ENCODE assay signal across 8 cellular contexts in the genomic region with DNA sequence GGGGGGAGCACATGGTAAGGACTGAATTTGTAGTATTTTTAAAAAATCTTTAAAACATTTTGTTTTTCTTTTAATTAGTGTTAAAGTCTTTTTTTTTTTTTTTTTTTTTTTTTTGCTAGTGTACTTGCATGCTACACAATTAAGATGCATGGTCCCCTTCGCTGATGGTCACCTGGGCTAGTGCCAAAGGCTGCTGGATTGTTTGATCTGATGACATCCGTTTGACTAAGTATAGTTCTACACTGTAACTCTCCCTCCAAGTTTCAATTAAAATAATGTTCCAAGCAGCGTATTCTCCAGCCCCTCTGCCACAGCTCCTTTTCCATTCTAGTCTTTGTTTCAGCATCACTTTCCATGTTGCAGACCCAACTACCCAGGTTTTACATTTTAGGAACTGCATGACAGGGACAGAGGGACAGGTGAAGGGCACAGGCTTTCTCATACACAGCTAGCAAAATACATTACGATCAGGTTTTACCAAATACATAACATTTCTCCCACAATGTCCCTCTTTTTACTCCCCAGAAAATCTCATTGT. TPM values are rescaled to one million over a fixed set of nuclear protein-coding genes. Genes with fewer than 3 reads are reported as not detected.
DNase-seq lines count a peak whose midpoint lies in the region; ATAC-seq and TF ChIP-seq lines count a peak whose summit lies in the region.

No MANE protein-coding gene starts in this region.

- H3K4me3 ChIP-seq in Peyer's patch (peak overlapping the region; percentile 70 to 75 (median 72)), fibroblast of mammary gland (ENCODE audit: control insufficient read depth, low read depth, low read length) (peak overlapping the region; percentile 78), retinal pigment epithelial cell (ENCODE audit: low read length) (peak overlapping the region; percentile 80)

- DNase-seq in DMS79 treated with DMSO at 0.1 percent for 48 hours (lab: John Stamatoyannopoulos, UW) (peak; percentile 81), DMS79 (lab: John Stamatoyannopoulos, UW) (no peak), Peyer's patch (peak in 1 of 3 donors; percentile 48), fibroblast of mammary gland (ENCODE audit: low read depth) (peak; percentile 7), retinal pigment epithelial cell (ENCODE audit: low read depth) (no peak), left colon (no peak), HUDEP-2 (lab: John Stamatoyannopoulos, UW; ENCODE audit: unreplicated experiment in 76 of 76) (no peak)

- no peaks in the 10 kb centered on the region for H3K27me3 ChIP-seq in Peyer's patch

- intact Hi-C loops in left colon (cut with DNase I, micrococcal nuclease), result loop anchor here in 1 of 2 donors (5.0 kb wide), 1 partner anchor 78 kb away; no protein-coding TSS in a partner anchor

- peaks cover 0 to 14% (median 0%) of the 10 kb centered on the region in 4 donors for H3K4me1 ChIP-seq in Peyer's patch

- ATAC-seq in left colon (no peak), GM21619 (IDR thresholded peaks at IDR 0.05; ENCODE audit: unreplicated experiment) (no peak)

- no peaks in the 10 kb centered on the region for H3K9me3 ChIP-seq in Peyer's patch

- TF ChIP-seq CTCF in Peyer's patch (IDR thresholded peaks at IDR 0.05), result no peak
- no peak for TF ChIP-seq CTCF in fibroblast of mammary gland (conservative IDR thresholded peaks at IDR 0.05; ENCODE audit: control insufficient read depth, insufficient read depth, low read depth, low read length)
- no peak for TF ChIP-seq CTCF in retinal pigment epithelial cell (conservative IDR thresholded peaks at IDR 0.05; ENCODE audit: low read depth, low read length)

- TF ChIP-seq POLR2A in Peyer's patch (IDR thresholded peaks at IDR 0.05), result no peak

- peak overlapping the region in 3 of 4 donors; percentile 77 to 92 (median 89) for H3K27ac ChIP-seq in Peyer's patch

- no peaks in the 10 kb centered on the region for H3K36me3 ChIP-seq in Peyer's patch

RNA-seq across cellular contexts. Expression of a gene that starts 0.9 kb away (rescaled TPM):
- total RNA-seq in Peyer's patch, result 10 to 100 TPM; 26.4 to 51.5 (median 45.0) TPM
- 10 to 100 TPM; 47.3 to 58.0 TPM for total RNA-seq in left colon

Comparison
In these comparisons a context has a peak if more than half of its experiments do, and no peak if none do; other contexts are left out.
1. DNase-seq: peak in DMS79 treated with DMSO at 0.1 percent for 48 hours (single experiment) and fibroblast of mammary gland (single experiment); none in DMS79 (single experiment), retinal pigment epithelial cell (single experiment), left colon (0 of 2) and HUDEP-2 (0 of 76).
2. Peak in every context shown above with its lines, with median percentiles within 50 percentile points of each other: H3K4me3 ChIP-seq.